ENCODE assay signal across 1 cellular context in the genomic region with DNA sequence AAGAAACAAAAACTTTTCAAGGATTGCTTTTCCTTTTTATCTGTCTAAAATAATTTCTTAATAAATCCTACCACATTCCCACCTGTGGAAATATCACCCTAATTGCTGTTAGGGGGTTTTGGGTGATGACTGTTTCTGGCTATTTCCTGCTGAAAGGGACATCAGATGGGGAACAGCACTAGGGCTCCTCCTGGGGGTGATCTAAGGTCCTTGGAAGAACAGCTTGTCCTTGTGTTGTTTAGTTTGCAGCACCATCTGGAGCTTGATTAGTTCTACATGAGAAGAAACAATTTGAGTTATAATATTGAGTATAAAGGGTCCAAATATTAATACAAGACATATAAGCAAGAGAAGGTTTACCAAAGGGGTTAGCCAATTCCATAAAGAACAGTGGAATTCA.
TF ChIP-seq lines count a peak whose summit lies in the region.

No MANE protein-coding gene starts in this region.

TF ChIP-seq in HCT116, 20 proteins besides CTCF, POLR2A, EP300 and RAD21 (continued from another document):
- TF ChIP-seq, protein P1, sequence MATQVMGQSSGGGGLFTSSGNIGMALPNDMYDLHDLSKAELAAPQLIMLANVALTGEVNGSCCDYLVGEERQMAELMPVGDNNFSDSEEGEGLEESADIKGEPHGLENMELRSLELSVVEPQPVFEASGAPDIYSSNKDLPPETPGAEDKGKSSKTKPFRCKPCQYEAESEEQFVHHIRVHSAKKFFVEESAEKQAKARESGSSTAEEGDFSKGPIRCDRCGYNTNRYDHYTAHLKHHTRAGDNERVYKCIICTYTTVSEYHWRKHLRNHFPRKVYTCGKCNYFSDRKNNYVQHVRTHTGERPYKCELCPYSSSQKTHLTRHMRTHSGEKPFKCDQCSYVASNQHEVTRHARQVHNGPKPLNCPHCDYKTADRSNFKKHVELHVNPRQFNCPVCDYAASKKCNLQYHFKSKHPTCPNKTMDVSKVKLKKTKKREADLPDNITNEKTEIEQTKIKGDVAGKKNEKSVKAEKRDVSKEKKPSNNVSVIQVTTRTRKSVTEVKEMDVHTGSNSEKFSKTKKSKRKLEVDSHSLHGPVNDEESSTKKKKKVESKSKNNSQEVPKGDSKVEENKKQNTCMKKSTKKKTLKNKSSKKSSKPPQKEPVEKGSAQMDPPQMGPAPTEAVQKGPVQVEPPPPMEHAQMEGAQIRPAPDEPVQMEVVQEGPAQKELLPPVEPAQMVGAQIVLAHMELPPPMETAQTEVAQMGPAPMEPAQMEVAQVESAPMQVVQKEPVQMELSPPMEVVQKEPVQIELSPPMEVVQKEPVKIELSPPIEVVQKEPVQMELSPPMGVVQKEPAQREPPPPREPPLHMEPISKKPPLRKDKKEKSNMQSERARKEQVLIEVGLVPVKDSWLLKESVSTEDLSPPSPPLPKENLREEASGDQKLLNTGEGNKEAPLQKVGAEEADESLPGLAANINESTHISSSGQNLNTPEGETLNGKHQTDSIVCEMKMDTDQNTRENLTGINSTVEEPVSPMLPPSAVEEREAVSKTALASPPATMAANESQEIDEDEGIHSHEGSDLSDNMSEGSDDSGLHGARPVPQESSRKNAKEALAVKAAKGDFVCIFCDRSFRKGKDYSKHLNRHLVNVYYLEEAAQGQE (IDR thresholded peaks at IDR 0.05; ENCODE audit: low read depth) = no peak
- TF ChIP-seq ZFX (IDR thresholded peaks at IDR 0.05) (no peak), EGR1 (IDR thresholded peaks at IDR 0.05; ENCODE audit: low read depth) (no peak), YY1 (IDR thresholded peaks at IDR 0.05; ENCODE audit: extremely low read depth, insufficient replicate concordance, low read depth, low read length) (no peak), EZH2 (IDR thresholded peaks at IDR 0.05) (no peak), SP1 (IDR thresholded peaks at IDR 0.05; ENCODE audit: low read depth) (no peak), EZH2phosphoT487 (IDR thresholded peaks at IDR 0.05; ENCODE audit: borderline replicate concordance) (no peak), POLR2AphosphoS5 (IDR thresholded peaks at IDR 0.05; ENCODE audit: low read depth, low read length) (no peak), CBX3 (IDR thresholded peaks at IDR 0.05; ENCODE audit: low read depth) (no peak), ELF1 (IDR thresholded peaks at IDR 0.05; ENCODE audit: borderline replicate concordance, low read depth) (no peak), ZBTB33 (IDR thresholded peaks at IDR 0.05; ENCODE audit: extremely low read depth, insufficient replicate concordance, low read length) (no peak)
